ENCODE assay signal across 18 cellular contexts in genomic region chr2:19359456-19359855, GRCh38. TPM values are rescaled to one million over a fixed set of nuclear protein-coding genes. Genes with fewer than 3 reads are reported as not detected.
DNase-seq lines count a peak whose midpoint lies in the region; ATAC-seq and TF ChIP-seq lines count a peak whose summit lies in the region.
"Had no signal": no experiment of that assay in that cellular context is flagged by ENCODE, and none has a peak within 500 bp of the region (broad histone marks: within the 10 kb centered on the region; RNA-seq: fewer than 3 reads in every experiment).

No MANE protein-coding gene starts in this region.

- POLR2A ChIA-PET in MCF 10A (lab: Yijun Ruan, JAX) = interaction anchor here (0.6 to 3.2 kb wide), 2 partner anchors 12 to 122 kb away, joined by 3 to 19 read pairs; no protein-coding TSS in a partner anchor

- H3K36me3 Mint-ChIP-seq in MCF 10A (ENCODE audit: insufficient read depth, unreplicated experiment) (no peaks in the 10 kb centered on the region), T-helper 17 cell (ENCODE audit: low read depth) (peaks cover 3% of the 10 kb centered on the region), mesothelial cell of epicardium (peaks cover 2% of the 10 kb centered on the region), type B pancreatic cell (peaks cover 18% of the 10 kb centered on the region)

- H3K27me3 Mint-ChIP-seq in MCF 10A (ENCODE audit: insufficient read depth, unreplicated experiment) (no peaks in the 10 kb centered on the region), T-helper 17 cell (peaks cover 84% of the 10 kb centered on the region), mesothelial cell of epicardium (ENCODE audit: low read depth) (peaks cover 100% of the 10 kb centered on the region), type B pancreatic cell (peaks cover 94% of the 10 kb centered on the region)

- ATAC-seq in T-helper 17 cell = no peak
- ATAC-seq in GM21737 (IDR thresholded peaks at IDR 0.05; ENCODE audit: unreplicated experiment) = no peak
- ATAC-seq: naive thymus-derived CD8-positive, alpha-beta T cell had no signal

- TF ChIP-seq POLR2A in breast epithelium (IDR thresholded peaks at IDR 0.05) = no peak

- H3K4me3 ChIP-seq in breast epithelium = peak overlapping the region in 2 of 3 donors; percentile 71 to 80

- CTCF ChIA-PET in MCF 10A (lab: Yijun Ruan, JAX) = interaction anchor here (0.5 to 3.8 kb wide), 10 partner anchors 31 to 923 kb away, joined by 3 to 26 read pairs (median 3); no protein-coding TSS in a partner anchor

- no peaks in the 10 kb centered on the region for H3K4me1 ChIP-seq in breast epithelium
- H3K4me1 ChIP-seq: colonic mucosa had no signal

- no TSS peak for BruUV-seq in MCF 10A (replicated peaks; lab: Mats Ljungman, UMichigan)

- intact Hi-C loops in breast epithelium (cut with DNase I; ENCODE audit: low total_unique reads) (no loop called here), MCF 10A (cut with micrococcal nuclease) (no loop called here)

- no peak for TF ChIP-seq CTCF in breast epithelium (IDR thresholded peaks at IDR 0.05)
- TF ChIP-seq CTCF in MCF 10A (IDR thresholded peaks at IDR 0.05; ENCODE audit: unreplicated experiment) = no peak
- TF ChIP-seq CTCF in mesothelial cell of epicardium (IDR thresholded peaks at IDR 0.05; ENCODE audit: unreplicated experiment) = no peak
- no peak for TF ChIP-seq CTCF in type B pancreatic cell (conservative IDR thresholded peaks at IDR 0.05)

- peaks cover 0 to 37% of the 10 kb centered on the region in 2 donors for H3K27me3 ChIP-seq in breast epithelium

- H3K9me3 ChIP-seq in breast epithelium = no peaks in the 10 kb centered on the region
- H3K9me3 ChIP-seq in T-helper 17 cell (ENCODE audit: control insufficient read depth, low read length, poor library complexity, severe bottlenecking) = no peaks in the 10 kb centered on the region
- H3K9me3 ChIP-seq: colonic mucosa had no signal

- H3K27ac Mint-ChIP-seq in MCF 10A (ENCODE audit: low read depth, unreplicated experiment) (no peak overlapping the region), T-helper 17 cell (no peak overlapping the region), mesothelial cell of epicardium (no peak overlapping the region), type B pancreatic cell (no peak overlapping the region)
- H3K27ac Mint-ChIP-seq: naive thymus-derived CD8-positive, alpha-beta T cell had no signal

- H3K9me3 Mint-ChIP-seq in MCF 10A (ENCODE audit: unreplicated experiment) = no peaks in the 10 kb centered on the region
- no peaks in the 10 kb centered on the region for H3K9me3 Mint-ChIP-seq in mesothelial cell of epicardium
- no peaks in the 10 kb centered on the region for H3K9me3 Mint-ChIP-seq in type B pancreatic cell

- no peaks in the 10 kb centered on the region for H3K36me3 ChIP-seq in breast epithelium
- H3K36me3 ChIP-seq: colonic mucosa had no signal

- H3K4me3 Mint-ChIP-seq in MCF 10A (ENCODE audit: unreplicated experiment) (no peak overlapping the region), T-helper 17 cell (peak overlapping the region; percentile 36), mesothelial cell of epicardium (peak overlapping the region; percentile 17), type B pancreatic cell (peak overlapping the region; percentile 81)

- peak overlapping the region; percentile 74 to 92 for H3K27ac ChIP-seq in breast epithelium
- H3K27ac ChIP-seq: SK-N-MC had no signal

- H3K4me1 Mint-ChIP-seq in MCF 10A (ENCODE audit: insufficient read depth, unreplicated experiment) (peaks cover 6% of the 10 kb centered on the region), T-helper 17 cell (peaks cover 51% of the 10 kb centered on the region), mesothelial cell of epicardium (peaks cover 46% of the 10 kb centered on the region), type B pancreatic cell (ENCODE audit: unreplicated experiment) (peaks cover 40% of the 10 kb centered on the region)

- DNase-seq in breast epithelium (ENCODE audit: low spot score in 2 of 2) (no peak), MCF 10A (ENCODE audit: unreplicated experiment) (no peak), T-helper 17 cell (no peak), mesothelial cell of epicardium (ENCODE audit: low spot score in 2 of 2, unreplicated experiment in 2 of 2) (no peak), type B pancreatic cell (ENCODE audit: extremely low spot score, unreplicated experiment) (no peak), A172 (ENCODE audit: low spot score) (no peak), GM19238 (ENCODE audit: insufficient read length, low spot score) (no peak)
- DNase-seq: activated CD4-positive, alpha-beta T cell treated with anti-CD3 and anti-CD28 coated beads, Interleukin-2, amount 50 U/mL, for 1 hour; activated naive CD4-positive, alpha-beta T cell treated with Interleukin-2 at 50 U/mL for 16 hours; CD4-positive, alpha-beta memory T cell; colonic mucosa; naive thymus-derived CD8-positive, alpha-beta T cell; NCI-H1930; NCI-H510A; OCI-M1; stimulated activated naive CD4-positive, alpha-beta T cell treated with Interleukin-2 at 50 U/mL for 16 hours had no signal

RNA-seq across cellular contexts. Expression of gene OSR1, which starts 1.0 kb away (rescaled TPM):
- total RNA-seq in breast epithelium (10 to 100 TPM; 18.7 to 40.0 (median 34.1) TPM), MCF 10A (2022) (0.61 and 1.3 TPM in 2 replicates), T-helper 17 cell (not detected), mesothelial cell of epicardium (23.4 to 27.8 TPM (median 26.0 TPM) in 3 replicates), type B pancreatic cell (ENCODE audit: low replicate concordance) (9.5 and 55.7 TPM in 2 replicates)
- total RNA-seq in A172 (2014; rRNA removed; shearing (Covaris generic)) = 6.3 and 8.1 TPM in 2 replicates
- total RNA-seq: CD4-positive, alpha-beta memory T cell; naive thymus-derived CD8-positive, alpha-beta T cell had no signal
